8 cellular contexts compared by ENCODE assay signal in genomic region chr4:108018038-108018883, GRCh38. TPM values are rescaled to one million over a fixed set of nuclear protein-coding genes. Genes with fewer than 3 reads are reported as not detected.
DNase-seq lines count a peak whose midpoint lies in the region; ATAC-seq and TF ChIP-seq lines count a peak whose summit lies in the region.

No MANE protein-coding gene starts in this region.

- no peak overlapping the region for H3K4me3 Mint-ChIP-seq in activated CD4-positive, alpha-beta memory T cell treated with anti-CD3 and anti-CD28 coated beads, Interleukin-2, amount 10 ng/mL, durations not matched to agents 7 days and 5 days
- no peak overlapping the region for H3K4me3 Mint-ChIP-seq in memory B cell

- peak; percentile 92 for TF ChIP-seq CTCF in AG10803 (conservative IDR thresholded peaks at IDR 0.05; ENCODE audit: low read length)

- no peak overlapping the region for H3K27ac Mint-ChIP-seq in activated CD4-positive, alpha-beta memory T cell treated with anti-CD3 and anti-CD28 coated beads, Interleukin-2, amount 10 ng/mL, durations not matched to agents 7 days and 5 days
- H3K27ac Mint-ChIP-seq in memory B cell, result no peak overlapping the region

- POLR2A ChIA-PET in activated CD4-positive, alpha-beta memory T cell treated with anti-CD3 and anti-CD28 coated beads, Interleukin-2, amount 10 ng/mL, durations not matched to agents 7 days and 5 days (lab: Charles Lee), result interaction anchor here (1.0 to 1.4 kb wide), 3 partner anchors 12 to 89 kb away, joined by 3 to 5 read pairs (median 3); partner anchors contain the start of gene HADH

- H3K4me3 ChIP-seq in AG10803 (ENCODE audit: low read length), result no peak overlapping the region

- ATAC-seq in GM18870 (IDR thresholded peaks at IDR 0.05; ENCODE audit: unreplicated experiment), result peak; percentile 78
- peak; percentile 92 for ATAC-seq in HG03342 (IDR thresholded peaks at IDR 0.05; ENCODE audit: unreplicated experiment)
- ATAC-seq in memory B cell (ENCODE audit: low read depth), result peak; percentile 60

- H3K36me3 Mint-ChIP-seq in activated CD4-positive, alpha-beta memory T cell treated with anti-CD3 and anti-CD28 coated beads, Interleukin-2, amount 10 ng/mL, durations not matched to agents 7 days and 5 days (ENCODE audit: low read depth), result peaks cover 36% of the 10 kb centered on the region
- H3K36me3 Mint-ChIP-seq in memory B cell, result peaks cover 27% of the 10 kb centered on the region

- DNase-seq in AG10803 (ENCODE audit: low read depth), result peak; percentile 77
- DNase-seq in NCI-H526 treated with DMSO at 0.1 percent for 48 hours (lab: John Stamatoyannopoulos, UW), result peak; percentile 7
- DNase-seq in activated CD4-positive, alpha-beta memory T cell treated with anti-CD3 and anti-CD28 coated beads, Interleukin-2, amount 10 ng/mL, durations not matched to agents 7 days and 5 days, result peak; percentile 83
- peak; percentile 82 for DNase-seq in effector CD8-positive, alpha-beta T cell (lab: John Stamatoyannopoulos, UW)
- DNase-seq in memory B cell (ENCODE audit: low spot score in 2 of 2), result peak; percentile 61 to 74
- DNase-seq in stimulated activated CD8-positive, alpha-beta memory T cell treated with anti-CD3 and anti-CD28 coated beads, Interleukin-15, amount 100 ng/mL, for 48 hours (ENCODE audit: low read depth in 2 of 2), result peak; percentile 56

- H3K9me3 Mint-ChIP-seq in activated CD4-positive, alpha-beta memory T cell treated with anti-CD3 and anti-CD28 coated beads, Interleukin-2, amount 10 ng/mL, durations not matched to agents 7 days and 5 days, result no peaks in the 10 kb centered on the region
- no peaks in the 10 kb centered on the region for H3K9me3 Mint-ChIP-seq in memory B cell

- H3K4me1 Mint-ChIP-seq in activated CD4-positive, alpha-beta memory T cell treated with anti-CD3 and anti-CD28 coated beads, Interleukin-2, amount 10 ng/mL, durations not matched to agents 7 days and 5 days, result no peaks in the 10 kb centered on the region
- H3K4me1 Mint-ChIP-seq in memory B cell, result peaks cover 4% of the 10 kb centered on the region

- CTCF ChIA-PET in activated CD4-positive, alpha-beta memory T cell treated with anti-CD3 and anti-CD28 coated beads, Interleukin-2, amount 10 ng/mL, durations not matched to agents 7 days and 5 days (lab: Charles Lee), result interaction anchor here (0.7 to 3.9 kb wide), 43 partner anchors 8 to 601 kb away, joined by 3 to 52 read pairs (median 4); partner anchors contain the start of genes HADH, LEF1 and PAPSS1

- H3K27me3 Mint-ChIP-seq in activated CD4-positive, alpha-beta memory T cell treated with anti-CD3 and anti-CD28 coated beads, Interleukin-2, amount 10 ng/mL, durations not matched to agents 7 days and 5 days, result no peaks in the 10 kb centered on the region
- no peaks in the 10 kb centered on the region for H3K27me3 Mint-ChIP-seq in memory B cell

RNA-seq across cellular contexts. Expression of gene HADH, which starts 28.6 kb away (rescaled TPM):
- total RNA-seq in activated CD4-positive, alpha-beta memory T cell treated with anti-CD3 and anti-CD28 coated beads, Interleukin-2, amount 10 ng/mL, durations not matched to agents 7 days and 5 days, result 10 to 100 TPM; 38.0 to 38.6 TPM

Comparison
In these comparisons a context has a peak if more than half of its experiments do, and no peak if none do; other contexts are left out.
1. DNase-seq: peak in every context shown above with its lines; median percentile 83 in activated CD4-positive, alpha-beta memory T cell treated with anti-CD3 and anti-CD28 coated beads, Interleukin-2, amount 10 ng/mL, durations not matched to agents 7 days and 5 days; 82 in effector CD8-positive, alpha-beta T cell; 77 in AG10803; 68 in memory B cell; 56 in stimulated activated CD8-positive, alpha-beta memory T cell treated with anti-CD3 and anti-CD28 coated beads, Interleukin-15, amount 100 ng/mL, for 48 hours; 7 in NCI-H526 treated with DMSO at 0.1 percent for 48 hours.